Comparison of ENCODE assay signal across 12 cellular contexts in genomic region chr15:80777836-80778620, GRCh38. TPM values are rescaled to one million over a fixed set of nuclear protein-coding genes. Genes with fewer than 3 reads are reported as not detected.
DNase-seq lines count a peak whose midpoint lies in the region; ATAC-seq, FAIRE-seq and TF ChIP-seq lines count a peak whose summit lies in the region.
"Had no signal": no experiment of that assay in that cellular context is flagged by ENCODE, and none has a peak within 500 bp of the region (broad histone marks: within the 10 kb centered on the region; RNA-seq: fewer than 3 reads in every experiment).

No MANE protein-coding gene starts in this region.

- FAIRE-seq in astrocyte (lab: Jason Lieb, UNC) = no peak
- FAIRE-seq: GM19239 had no signal

- H3K27ac ChIP-seq in breast epithelium = no peak overlapping the region
- no peak overlapping the region for H3K27ac ChIP-seq in astrocyte (ENCODE audit: low read depth, low read length)
- no peak overlapping the region for H3K27ac ChIP-seq in smooth muscle cell (ENCODE audit: low read depth)

- CTCF ChIA-PET in MCF 10A (lab: Yijun Ruan, JAX) = interaction anchor here (0.6 to 6.9 kb wide), 21 partner anchors 10 to 488 kb away, joined by 3 to 260 read pairs (median 5); no protein-coding TSS in a partner anchor
- CTCF ChIA-PET in activated CD8-positive, alpha-beta T cell treated with anti-CD3 and anti-CD28 coated beads for 36 hours (lab: Charles Lee) = interaction anchor here (1.1 to 7.1 kb wide), 10 partner anchors 9 to 322 kb away, joined by 3 to 104 read pairs (median 6); no protein-coding TSS in a partner anchor

- no peak overlapping the region for H3K9ac ChIP-seq in astrocyte (ENCODE audit: low read length)
- H3K9ac ChIP-seq in smooth muscle cell (ENCODE audit: low read depth) = no peak overlapping the region

- H3K27me3 Mint-ChIP-seq in MCF 10A (ENCODE audit: insufficient read depth, unreplicated experiment) = no peaks in the 10 kb centered on the region
- peaks cover 36% of the 10 kb centered on the region for H3K27me3 Mint-ChIP-seq in astrocyte (ENCODE audit: low read depth, unreplicated experiment)
- H3K27me3 Mint-ChIP-seq in activated CD8-positive, alpha-beta T cell treated with anti-CD3 and anti-CD28 coated beads for 36 hours = peaks cover 50% of the 10 kb centered on the region

- POLR2A ChIA-PET in MCF 10A (lab: Yijun Ruan, JAX) = interaction anchor here (1.5 to 3.3 kb wide), 4 partner anchors 60 to 210 kb away, joined by 3 to 33 read pairs (median 16); partner anchors contain the start of gene ABHD17C
- POLR2A ChIA-PET in activated CD8-positive, alpha-beta T cell treated with anti-CD3 and anti-CD28 coated beads for 36 hours (lab: Charles Lee) = no interaction called here

- peaks cover 0 to 25% of the 10 kb centered on the region in 2 donors for H3K27me3 ChIP-seq in breast epithelium
- H3K27me3 ChIP-seq in astrocyte (ENCODE audit: insufficient read depth, low read length) = peaks cover 4% of the 10 kb centered on the region
- H3K27me3 ChIP-seq in smooth muscle cell (ENCODE audit: low read depth) = peaks cover 43% of the 10 kb centered on the region

- H3K4me3 Mint-ChIP-seq in MCF 10A (ENCODE audit: unreplicated experiment) (no peak overlapping the region), astrocyte (ENCODE audit: unreplicated experiment) (peak overlapping the region; percentile 64)
- H3K4me3 Mint-ChIP-seq in activated CD8-positive, alpha-beta T cell treated with anti-CD3 and anti-CD28 coated beads for 36 hours = no peak overlapping the region
- H3K4me3 Mint-ChIP-seq: activated B cell treated with CpG ODN at 0.5 μM for 24 hours; activated CD8-positive, alpha-beta memory T cell treated with anti-CD3 and anti-CD28 coated beads, Interleukin-2, amount 10 ng/mL, durations not matched to agents 7 days and 5 days had no signal

- peak; percentile 34 for DNase-seq in MCF 10A (ENCODE audit: unreplicated experiment)
- DNase-seq in breast epithelium (ENCODE audit: low spot score in 2 of 2) = no peak
- DNase-seq in astrocyte (ENCODE audit: low read depth) = no peak
- peak; percentile 22 for DNase-seq in kidney tubule cell (ENCODE audit: low spot score)
- no peak for DNase-seq in central memory CD4-positive, alpha-beta T cell
- DNase-seq in activated CD8-positive, alpha-beta T cell treated with anti-CD3 and anti-CD28 coated beads for 36 hours = no peak
- DNase-seq in smooth muscle cell (lab: John Stamatoyannopoulos, UW; ENCODE audit: unreplicated experiment) = no peak

- no peak for TF ChIP-seq POLR2A in breast epithelium (IDR thresholded peaks at IDR 0.05)

- no TSS peak for BruUV-seq in MCF 10A (replicated peaks; lab: Mats Ljungman, UMichigan)

- H3F3A ChIP-seq in smooth muscle cell (ENCODE audit: low read depth) = no peaks in the 10 kb centered on the region

- H3K27ac Mint-ChIP-seq in MCF 10A (ENCODE audit: low read depth, unreplicated experiment) (no peak overlapping the region), astrocyte (ENCODE audit: unreplicated experiment) (no peak overlapping the region)
- no peak overlapping the region for H3K27ac Mint-ChIP-seq in activated CD8-positive, alpha-beta T cell treated with anti-CD3 and anti-CD28 coated beads for 36 hours
- H3K27ac Mint-ChIP-seq: activated B cell treated with CpG ODN at 0.5 μM for 24 hours; activated CD8-positive, alpha-beta memory T cell treated with anti-CD3 and anti-CD28 coated beads, Interleukin-2, amount 10 ng/mL, durations not matched to agents 7 days and 5 days; effector memory CD8-positive, alpha-beta T cell had no signal

- H3K9me3 ChIP-seq in breast epithelium (no peaks in the 10 kb centered on the region), astrocyte (ENCODE audit: insufficient read depth, low read depth, low read length) (no peaks in the 10 kb centered on the region), smooth muscle cell (replicated peaks; ENCODE audit: low read depth) (no peaks in the 10 kb centered on the region)

- H3K36me3 Mint-ChIP-seq in MCF 10A (ENCODE audit: insufficient read depth, unreplicated experiment) (no peaks in the 10 kb centered on the region), astrocyte (ENCODE audit: low read depth, unreplicated experiment) (no peaks in the 10 kb centered on the region)
- no peaks in the 10 kb centered on the region for H3K36me3 Mint-ChIP-seq in activated CD8-positive, alpha-beta T cell treated with anti-CD3 and anti-CD28 coated beads for 36 hours (ENCODE audit: low read depth)

- H3K9me3 Mint-ChIP-seq in MCF 10A (ENCODE audit: unreplicated experiment) (no peaks in the 10 kb centered on the region), astrocyte (ENCODE audit: unreplicated experiment) (no peaks in the 10 kb centered on the region)
- no peaks in the 10 kb centered on the region for H3K9me3 Mint-ChIP-seq in activated CD8-positive, alpha-beta T cell treated with anti-CD3 and anti-CD28 coated beads for 36 hours
- H3K9me3 Mint-ChIP-seq: activated B cell treated with CpG ODN at 0.5 μM for 24 hours; effector memory CD8-positive, alpha-beta T cell had no signal

- H3K4me3 ChIP-seq in breast epithelium (no peak overlapping the region), astrocyte (ENCODE audit: insufficient read depth, low read depth, low read length) (no peak overlapping the region), smooth muscle cell (no peak overlapping the region)

- no peak for ATAC-seq in GM21515 (IDR thresholded peaks at IDR 0.05; ENCODE audit: unreplicated experiment)
- no peak for ATAC-seq in activated CD8-positive, alpha-beta T cell treated with anti-CD3 and anti-CD28 coated beads for 36 hours

- intact Hi-C loops in MCF 10A (cut with micrococcal nuclease) = loop anchor here (2.0 kb wide), 1 partner anchor 489 kb away; no protein-coding TSS in a partner anchor
- intact Hi-C loops in breast epithelium (cut with DNase I; ENCODE audit: low total_unique reads) = loop anchor here (5.0 kb wide), 1 partner anchor 326 kb away; no protein-coding TSS in a partner anchor
- intact Hi-C loops in activated CD8-positive, alpha-beta T cell treated with anti-CD3 and anti-CD28 coated beads for 36 hours (cut with micrococcal nuclease) = loop anchor here (2.0 to 5.0 kb wide), 3 partner anchors 194 to 321 kb away; no protein-coding TSS in a partner anchor

- H3K79me2 ChIP-seq in astrocyte (ENCODE audit: insufficient read depth, low read length) = no peaks in the 10 kb centered on the region
- no peaks in the 10 kb centered on the region for H3K79me2 ChIP-seq in smooth muscle cell (ENCODE audit: low read depth)

- peaks cover 20% of the 10 kb centered on the region for H3K4me1 Mint-ChIP-seq in MCF 10A (ENCODE audit: insufficient read depth, unreplicated experiment)
- peaks cover 6% of the 10 kb centered on the region for H3K4me1 Mint-ChIP-seq in astrocyte (ENCODE audit: low read depth, unreplicated experiment)
- peaks cover 6% of the 10 kb centered on the region for H3K4me1 Mint-ChIP-seq in activated CD8-positive, alpha-beta T cell treated with anti-CD3 and anti-CD28 coated beads for 36 hours (ENCODE audit: low read depth)

- H2AFZ ChIP-seq in astrocyte (ENCODE audit: low read depth, low read length) = no peak overlapping the region
- H2AFZ ChIP-seq in smooth muscle cell (ENCODE audit: low read depth) = no peak overlapping the region

- TF ChIP-seq CTCF in MCF 10A (IDR thresholded peaks at IDR 0.05; ENCODE audit: unreplicated experiment) = no peak
- TF ChIP-seq CTCF in breast epithelium (IDR thresholded peaks at IDR 0.05) = no peak
- no peak for TF ChIP-seq CTCF in astrocyte (IDR thresholded peaks at IDR 0.05; ENCODE audit: insufficient read depth, low read depth, low read length)
- no peak for TF ChIP-seq CTCF in activated CD8-positive, alpha-beta T cell treated with anti-CD3 and anti-CD28 coated beads for 36 hours (IDR thresholded peaks at IDR 0.05)
- TF ChIP-seq CTCF in smooth muscle cell (IDR thresholded peaks at IDR 0.05; ENCODE audit: borderline replicate concordance, insufficient read depth, poor library complexity, severe bottlenecking) = no peak

- H3K36me3 ChIP-seq in breast epithelium (no peaks in the 10 kb centered on the region), astrocyte (ENCODE audit: insufficient read depth, low read length) (no peaks in the 10 kb centered on the region), smooth muscle cell (ENCODE audit: low read depth) (no peaks in the 10 kb centered on the region)

- H4K20me1 ChIP-seq in astrocyte (ENCODE audit: insufficient read depth, low read length) (peaks cover 33% of the 10 kb centered on the region), smooth muscle cell (ENCODE audit: low read depth) (peaks cover 9% of the 10 kb centered on the region)

- 79% methylated on average over 10 of the region's 10 CpGs for WGBS in smooth muscle cell (ENCODE audit: low lambda C conversion rate)

- H3K4me2 ChIP-seq in astrocyte (ENCODE audit: low read length) (peak overlapping the region; percentile 93), smooth muscle cell (no peak overlapping the region)

- peaks cover 3 to 15% of the 10 kb centered on the region in 2 donors for H3K4me1 ChIP-seq in breast epithelium
- peaks cover 33% of the 10 kb centered on the region for H3K4me1 ChIP-seq in astrocyte (ENCODE audit: insufficient read depth, low read length)
- peaks cover 12% of the 10 kb centered on the region for H3K4me1 ChIP-seq in smooth muscle cell (ENCODE audit: low read depth)

RNA-seq across cellular contexts. Expression of gene CEMIP, which starts 1.1 kb away (rescaled TPM):
- 0.14 and 0.44 TPM in 2 replicates for total RNA-seq in MCF 10A (2022)
- total RNA-seq in breast epithelium = under 1 TPM; under 0.01 to 0.66 (median 0.59) TPM
- total RNA-seq in astrocyte = 3.6 and 5.5 TPM in 2 replicates
- total RNA-seq in activated CD8-positive, alpha-beta T cell treated with anti-CD3 and anti-CD28 coated beads for 36 hours = not detected
- 1.2 and 1.9 TPM in 2 replicates for total RNA-seq in smooth muscle cell
- polyA plus RNA-seq in smooth muscle cell = 0.82 and 1.9 TPM in 2 replicates
- total RNA-seq: activated B cell treated with CpG ODN at 0.5 μM for 24 hours; activated CD8-positive, alpha-beta memory T cell treated with anti-CD3 and anti-CD28 coated beads, Interleukin-2, amount 10 ng/mL, durations not matched to agents 7 days and 5 days had no signal

Comparison
In these comparisons a context has a peak if more than half of its experiments do, and no peak if none do; other contexts are left out.
1. DNase-seq: peak in MCF 10A (single experiment) and kidney tubule cell (single experiment); none in breast epithelium (0 of 2), astrocyte (single experiment), central memory CD4-positive, alpha-beta T cell (single experiment), activated CD8-positive, alpha-beta T cell treated with anti-CD3 and anti-CD28 coated beads for 36 hours (single experiment) and smooth muscle cell (single experiment).